ENCODE assay signal across 30 cellular contexts in the genomic region with DNA sequence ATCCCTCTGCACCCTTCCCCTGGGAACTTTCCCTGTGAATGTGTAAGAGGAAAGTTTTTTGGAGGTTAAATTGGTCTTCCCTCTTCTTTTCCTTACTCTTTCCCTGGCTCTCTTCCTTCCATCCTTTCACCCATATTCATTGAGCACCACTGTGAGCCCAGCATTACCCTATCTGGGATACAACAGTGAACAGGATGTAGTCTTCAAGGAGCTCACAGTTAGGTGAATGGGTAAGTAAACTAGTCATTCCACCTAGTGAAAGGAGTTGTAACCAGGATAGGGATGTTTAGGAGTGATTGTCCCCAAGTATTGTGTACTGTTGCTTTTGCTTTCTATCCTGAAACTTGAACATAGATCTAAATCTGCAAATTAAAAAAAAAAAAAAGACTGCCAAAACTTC.
"Had no signal": no experiment of that assay in that cellular context is flagged by ENCODE, and none has a peak within 500 bp of the region (broad histone marks: within the 10 kb centered on the region; RNA-seq: fewer than 3 reads in every experiment).

No MANE protein-coding gene starts in this region.

- FAIRE-seq: TTC549 had no signal

- H3K9me3 ChIP-seq: ascending aorta, SJCRH30 had no signal

- H3K4me3 Mint-ChIP-seq: activated CD4-positive, alpha-beta T cell treated with anti-CD3 and anti-CD28 coated beads for 36 hours; activated CD4-positive, alpha-beta T cell treated with anti-CD3 and anti-CD28 coated beads, Interleukin-2, amount 10 ng/mL, durations not matched to agents 7 days and 5 days; activated CD8-positive, alpha-beta T cell treated with anti-CD3 and anti-CD28 coated beads, Interleukin-2, amount 10 ng/mL, durations not matched to agents 7 days and 5 days; activated naive CD4-positive, alpha-beta T cell treated with anti-CD3 and anti-CD28 coated beads, Interleukin-2, amount 50 U/mL, for 24 hours; activated naive CD8-positive, alpha-beta T cell treated with anti-CD3 and anti-CD28 coated beads, Interleukin-2, amount 10 ng/mL, durations not matched to agents 7 days and 5 days; activated T-cell treated with anti-CD3 and anti-CD28 coated beads, Interleukin-2, amount 50 U/mL, for 24 hours; central memory CD8-positive, alpha-beta T cell; T-helper 1 cell treated with Interleukin-12 subunit alpha and Interleukin-12 subunit beta and Interleukin-4 antibody, amounts not matched to agents 30 μg/mL and 1 μg/mL, for 36 hours; T-helper 2 cell treated with Interferon-gamma antibody and Interleukin-4, amounts not matched to agents 5 μg/mL and 100 μg/mL, for 36 hours had no signal

- H3K27ac ChIP-seq: ascending aorta, cardiac muscle cell, KMS-11, SJCRH30, SK-N-MC had no signal

- H3K4me1 Mint-ChIP-seq: activated CD4-positive, alpha-beta T cell treated with anti-CD3 and anti-CD28 coated beads for 36 hours; activated CD4-positive, alpha-beta T cell treated with anti-CD3 and anti-CD28 coated beads, Interleukin-2, amount 10 ng/mL, durations not matched to agents 7 days and 5 days; activated naive CD4-positive, alpha-beta T cell treated with anti-CD3 and anti-CD28 coated beads, Interleukin-2, amount 50 U/mL, for 24 hours; activated naive CD8-positive, alpha-beta T cell treated with anti-CD3 and anti-CD28 coated beads, Interleukin-2, amount 10 ng/mL, durations not matched to agents 7 days and 5 days; central memory CD8-positive, alpha-beta T cell had no signal

- DNase-seq: activated CD4-positive, alpha-beta T cell treated with anti-CD3 and anti-CD28 coated beads for 36 hours; activated CD4-positive, alpha-beta T cell treated with anti-CD3 and anti-CD28 coated beads, Interleukin-2, amount 10 ng/mL, durations not matched to agents 7 days and 5 days; activated CD4-positive, alpha-beta T cell treated with anti-CD3 and anti-CD28 coated beads, Interleukin-2, amount 50 U/mL, for 48 hours; activated CD8-positive, alpha-beta T cell treated with anti-CD3 and anti-CD28 coated beads, Interleukin-2, amount 10 ng/mL, durations not matched to agents 7 days and 5 days; activated gamma-delta T cell; activated naive CD4-positive, alpha-beta T cell treated with Interleukin-2 at 50 U/mL for 16 hours; activated naive CD8-positive, alpha-beta T cell treated with anti-CD3 and anti-CD28 coated beads, Interleukin-2, amount 10 ng/mL, durations not matched to agents 7 days and 5 days; activated T-cell treated with anti-CD3 and anti-CD28 coated beads, Interleukin-2, amount 50 U/mL, for 24 hours; amygdala; NCI-H1105; NCI-H1417 treated with DMSO at 0.1 percent for 48 hours; NCI-H1930; NCI-H2081 treated with DMSO at 0.1 percent for 48 hours; NCI-H226; NCI-H446 treated with DMSO at 0.1 percent for 48 hours; NCI-H524 treated with DMSO at 0.1 percent for 48 hours; OCI-M1; SHP77; SJCRH30 had no signal

- H3K36me3 Mint-ChIP-seq: activated naive CD4-positive, alpha-beta T cell treated with anti-CD3 and anti-CD28 coated beads, Interleukin-2, amount 50 U/mL, for 24 hours; activated naive CD8-positive, alpha-beta T cell treated with anti-CD3 and anti-CD28 coated beads, Interleukin-2, amount 10 ng/mL, durations not matched to agents 7 days and 5 days had no signal

- H3K4me3 ChIP-seq: ascending aorta, cardiac muscle cell, SJCRH30 had no signal

- H3K36me3 ChIP-seq: ascending aorta, cardiac muscle cell, SJCRH30 had no signal

- H3K4me1 ChIP-seq: ascending aorta, SJCRH30 had no signal

- H3K27ac Mint-ChIP-seq: activated CD4-positive, alpha-beta T cell treated with anti-CD3 and anti-CD28 coated beads for 36 hours; activated CD4-positive, alpha-beta T cell treated with anti-CD3 and anti-CD28 coated beads, Interleukin-2, amount 10 ng/mL, durations not matched to agents 7 days and 5 days; activated CD8-positive, alpha-beta T cell treated with anti-CD3 and anti-CD28 coated beads, Interleukin-2, amount 10 ng/mL, durations not matched to agents 7 days and 5 days; activated naive CD4-positive, alpha-beta T cell treated with anti-CD3 and anti-CD28 coated beads, Interleukin-2, amount 50 U/mL, for 24 hours; activated naive CD8-positive, alpha-beta T cell treated with anti-CD3 and anti-CD28 coated beads, Interleukin-2, amount 10 ng/mL, durations not matched to agents 7 days and 5 days; activated T-cell treated with anti-CD3 and anti-CD28 coated beads, Interleukin-2, amount 50 U/mL, for 24 hours; activated T-helper 2 cell treated with anti-CD3 and anti-CD28 coated beads, Interferon-gamma antibody, Interleukin-2, Interleukin-4, amounts not matched to agents 10 μg/mL and 5 μg/mL and 100 μg/mL, durations not matched to agents 14 hours and 24 hours and 36 hours; T-helper 1 cell treated with Interleukin-12 subunit alpha and Interleukin-12 subunit beta and Interleukin-4 antibody, amounts not matched to agents 30 μg/mL and 1 μg/mL, for 36 hours; T-helper 2 cell treated with Interferon-gamma antibody and Interleukin-4, amounts not matched to agents 5 μg/mL and 100 μg/mL, for 36 hours had no signal

- ATAC-seq: activated CD4-positive, alpha-beta T cell treated with anti-CD3 and anti-CD28 coated beads for 36 hours; activated CD4-positive, CD25-positive, alpha-beta regulatory T cell treated with anti-CD3 and anti-CD28 coated beads, Interleukin-2, amount 50 U/mL, for 24 hours; activated CD8-positive, alpha-beta T cell treated with anti-CD3 and anti-CD28 coated beads, Interleukin-2, amount 10 ng/mL, durations not matched to agents 7 days and 5 days had no signal

- H3K9me3 Mint-ChIP-seq: activated CD4-positive, alpha-beta T cell treated with anti-CD3 and anti-CD28 coated beads, Interleukin-2, amount 10 ng/mL, durations not matched to agents 7 days and 5 days; activated naive CD4-positive, alpha-beta T cell treated with anti-CD3 and anti-CD28 coated beads, Interleukin-2, amount 50 U/mL, for 24 hours; activated naive CD8-positive, alpha-beta T cell treated with anti-CD3 and anti-CD28 coated beads, Interleukin-2, amount 10 ng/mL, durations not matched to agents 7 days and 5 days; activated T-cell treated with anti-CD3 and anti-CD28 coated beads, Interleukin-2, amount 50 U/mL, for 24 hours; activated T-helper 2 cell treated with anti-CD3 and anti-CD28 coated beads, Interferon-gamma antibody, Interleukin-2, Interleukin-4, amounts not matched to agents 10 μg/mL and 5 μg/mL and 100 μg/mL, durations not matched to agents 14 hours and 24 hours and 36 hours; central memory CD8-positive, alpha-beta T cell; T-helper 1 cell treated with Interleukin-12 subunit alpha and Interleukin-12 subunit beta and Interleukin-4 antibody, amounts not matched to agents 30 μg/mL and 1 μg/mL, for 36 hours; T-helper 2 cell treated with Interferon-gamma antibody and Interleukin-4, amounts not matched to agents 5 μg/mL and 100 μg/mL, for 36 hours had no signal
